Comparison of ENCODE assay signal across 19 cellular contexts in genomic region chr16:78284957-78285434, GRCh38.
"Had no signal": no experiment of that assay in that cellular context is flagged by ENCODE, and none has a peak within 500 bp of the region (broad histone marks: within the 10 kb centered on the region; RNA-seq: fewer than 3 reads in every experiment).

No MANE protein-coding gene starts in this region.

- H3K36me3 Mint-ChIP-seq: stimulated activated memory B cell treated with anti-CD40 and anti-IgM and Interleukin-4, amounts not matched to agents 10 μg/mL and 1 μg/mL and 100 μg/mL, for 72 hours had no signal

- H3K9me3 Mint-ChIP-seq: activated naive CD4-positive, alpha-beta T cell treated with anti-CD3 and anti-CD28 coated beads, Interleukin-2, amount 50 U/mL, for 24 hours; nephron; stimulated activated memory B cell treated with anti-CD40 and anti-IgM and Interleukin-4, amounts not matched to agents 10 μg/mL and 1 μg/mL and 100 μg/mL, for 72 hours had no signal

- DNase-seq: activated gamma-delta T cell treated with Interleukin-2 at 50 U/mL for 16 hours; activated T-cell treated with anti-CD3 and anti-CD28 coated beads, Interleukin-2, amount 50 U/mL, for 1 hour; brain microvascular endothelial cell; caudate nucleus; effector CD4-positive, alpha-beta T cell; erythroblast; foreskin keratinocyte; kidney; left lung; midbrain; nucleus accumbens; stimulated activated CD4-positive, alpha-beta T cell treated with anti-CD3 and anti-CD28 coated beads, Interleukin-15, amount 100 ng/mL, for 24 hours; testis had no signal

- H3K4me3 Mint-ChIP-seq: activated naive CD4-positive, alpha-beta T cell treated with anti-CD3 and anti-CD28 coated beads, Interleukin-2, amount 50 U/mL, for 24 hours; dendritic cell treated with granulocyte-macrophage colony-stimulating factor and Interleukin-4, amounts not matched to agents 40 ng/mL and 50 ng/mL, for 4 days; nephron; stimulated activated memory B cell treated with anti-CD40 and anti-IgM and Interleukin-4, amounts not matched to agents 10 μg/mL and 1 μg/mL and 100 μg/mL, for 72 hours had no signal

- H3K27ac Mint-ChIP-seq: activated naive CD4-positive, alpha-beta T cell treated with anti-CD3 and anti-CD28 coated beads, Interleukin-2, amount 50 U/mL, for 24 hours; dendritic cell treated with granulocyte-macrophage colony-stimulating factor and Interleukin-4, amounts not matched to agents 40 ng/mL and 50 ng/mL, for 4 days; stimulated activated memory B cell treated with anti-CD40 and anti-IgM and Interleukin-4, amounts not matched to agents 10 μg/mL and 1 μg/mL and 100 μg/mL, for 72 hours had no signal

- H3K27me3 Mint-ChIP-seq: activated naive CD4-positive, alpha-beta T cell treated with anti-CD3 and anti-CD28 coated beads, Interleukin-2, amount 50 U/mL, for 24 hours; dendritic cell treated with granulocyte-macrophage colony-stimulating factor and Interleukin-4, amounts not matched to agents 40 ng/mL and 50 ng/mL, for 4 days; stimulated activated memory B cell treated with anti-CD40 and anti-IgM and Interleukin-4, amounts not matched to agents 10 μg/mL and 1 μg/mL and 100 μg/mL, for 72 hours had no signal

- H3K4me1 Mint-ChIP-seq: activated naive CD4-positive, alpha-beta T cell treated with anti-CD3 and anti-CD28 coated beads, Interleukin-2, amount 50 U/mL, for 24 hours; stimulated activated memory B cell treated with anti-CD40 and anti-IgM and Interleukin-4, amounts not matched to agents 10 μg/mL and 1 μg/mL and 100 μg/mL, for 72 hours had no signal

- ATAC-seq: activated CD4-positive, CD25-positive, alpha-beta regulatory T cell treated with anti-CD3 and anti-CD28 coated beads, Interleukin-2, amount 50 U/mL, for 24 hours; foreskin keratinocyte; left lung; sciatic nerve; stimulated activated memory B cell treated with anti-CD40 and anti-IgM and Interleukin-4, amounts not matched to agents 10 μg/mL and 1 μg/mL and 100 μg/mL, for 72 hours had no signal
